Comparison of ENCODE assay signal across 1 cellular context in genomic region chr11:125807909-125808308, GRCh38.
TF ChIP-seq lines count a peak whose summit lies in the region.

No MANE protein-coding gene starts in this region.

TF ChIP-seq in IMR-90, 13 proteins besides CTCF, POLR2A, EP300 and RAD21:
- no peak for TF ChIP-seq FOS (IDR thresholded peaks at IDR 0.05; ENCODE audit: low read depth, low read length)
- TF ChIP-seq MXI1 (IDR thresholded peaks at IDR 0.05; ENCODE audit: borderline replicate concordance, low read depth, low read length) = no peak
- TF ChIP-seq ELK1 (IDR thresholded peaks at IDR 0.05; ENCODE audit: borderline replicate concordance, low read depth, low read length) = no peak
- no peak for TF ChIP-seq MAFK (IDR thresholded peaks at IDR 0.05; ENCODE audit: low read depth, low read length)
- TF ChIP-seq SMC3 (IDR thresholded peaks at IDR 0.05; ENCODE audit: low read depth, low read length) = no peak
- TF ChIP-seq RCOR1 (IDR thresholded peaks at IDR 0.05; ENCODE audit: insufficient replicate concordance, low read length) = no peak
- TF ChIP-seq RFX5 (IDR thresholded peaks at IDR 0.05; ENCODE audit: low read depth, low read length) = no peak
- TF ChIP-seq MAZ (IDR thresholded peaks at IDR 0.05; ENCODE audit: borderline replicate concordance, low read depth, low read length) = no peak
- no peak for TF ChIP-seq CEBPB (IDR thresholded peaks at IDR 0.05; ENCODE audit: low read depth, low read length)
- no peak for TF ChIP-seq CHD1 (IDR thresholded peaks at IDR 0.05; ENCODE audit: low read depth, low read length)
- TF ChIP-seq USF2 (IDR thresholded peaks at IDR 0.05; ENCODE audit: low read depth, low read length) = no peak
- no peak for TF ChIP-seq BHLHE40 (IDR thresholded peaks at IDR 0.05; ENCODE audit: low read depth, low read length)
- no peak for TF ChIP-seq NFE2L2 (IDR thresholded peaks at IDR 0.05; ENCODE audit: low read depth, low read length)
